In the genomic region with DNA sequence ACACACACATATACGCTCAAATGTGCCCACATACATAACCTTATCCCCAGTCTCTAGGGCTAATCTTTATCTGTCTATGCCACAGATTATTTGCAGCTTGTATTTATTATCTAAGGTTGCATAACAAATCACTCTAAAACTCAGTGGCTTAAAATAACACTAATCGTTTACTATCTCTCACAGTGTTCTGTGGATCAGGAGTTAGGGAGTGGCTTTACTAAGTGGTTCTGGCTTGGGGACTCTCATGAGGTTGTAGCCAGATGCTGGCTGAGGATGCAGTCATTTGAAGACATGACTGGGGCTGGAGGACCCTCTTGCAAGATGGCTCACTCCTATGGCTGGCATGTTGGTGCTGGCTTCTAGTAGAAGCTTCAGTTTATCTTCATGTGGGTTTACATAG, we compare ENCODE assay signal across 15 cellular contexts.
DNase-seq lines count a peak whose midpoint lies in the region; ATAC-seq, FAIRE-seq and TF ChIP-seq lines count a peak whose summit lies in the region.
"Had no signal": no experiment of that assay in that cellular context is flagged by ENCODE, and none has a peak within 500 bp of the region (broad histone marks: within the 10 kb centered on the region; RNA-seq: fewer than 3 reads in every experiment).

No MANE protein-coding gene starts in this region.

- H3K4me3 ChIP-seq in right atrium auricular region = no peak overlapping the region
- H3K4me3 ChIP-seq in H1 (ENCODE audit: extremely low read depth in 1 of 4, insufficient read depth in 2 of 4, low read depth in 3 of 4, low read length in 4 of 4) = no peak overlapping the region
- H3K4me3 ChIP-seq in hepatocyte = no peak overlapping the region
- H3K4me3 ChIP-seq: BLaER1 had no signal

- no peaks in the 10 kb centered on the region for H3K79me1 ChIP-seq in H1 (ENCODE audit: low read depth, low read length)

- H4K8ac ChIP-seq in H1 (ENCODE audit: extremely low read depth, insufficient read depth, low read length) = no peak overlapping the region

- H4K91ac ChIP-seq in H1 (replicated peaks; ENCODE audit: insufficient read length, low read length) = no peak overlapping the region

- no peak for TF ChIP-seq RAD21 in H1 (IDR thresholded peaks at IDR 0.05 in 1 of 2, conservative IDR thresholded peaks at IDR 0.05 in 1 of 2; ENCODE audit: low read depth in 2 of 2, low read length in 2 of 2)

- H2BK15ac ChIP-seq in H1 (ENCODE audit: low read length) = no peak overlapping the region

- H4K20me1 ChIP-seq in H1 (replicated peaks in 1 of 2; ENCODE audit: control insufficient read depth in 1 of 2, insufficient read depth in 2 of 2, low read length in 2 of 2) (no peaks in the 10 kb centered on the region), hepatocyte (ENCODE audit: insufficient read depth, poor library complexity, severe bottlenecking) (no peaks in the 10 kb centered on the region)
- H4K20me1 ChIP-seq: BLaER1 had no signal

- ATAC-seq in Right ventricle myocardium inferior (peak; percentile 62), GM19452 (IDR thresholded peaks at IDR 0.05; ENCODE audit: unreplicated experiment) (no peak)

- FAIRE-seq in H1 (lab: Jason Lieb, UNC) = no peak
- FAIRE-seq: HTR-8/SVneo had no signal

- no peaks in the 10 kb centered on the region for H3K36me3 ChIP-seq in right atrium auricular region
- no peaks in the 10 kb centered on the region for H3K36me3 ChIP-seq in H1 (ENCODE audit: control insufficient read depth in 2 of 4, insufficient read depth in 4 of 4, low read length in 3 of 4)
- no peaks in the 10 kb centered on the region for H3K36me3 ChIP-seq in hepatocyte (replicated peaks; ENCODE audit: insufficient read depth, low read depth)
- H3K36me3 ChIP-seq: BLaER1 had no signal

- H3K4me2 ChIP-seq in H1 (ENCODE audit: insufficient read depth in 1 of 2, low read depth in 2 of 2, low read length in 2 of 2) (no peak overlapping the region), hepatocyte (peak overlapping the region; percentile 11)
- H3K4me2 ChIP-seq: BLaER1 had no signal

- H3K23me2 ChIP-seq in H1 (ENCODE audit: low read depth, low read length) = no peaks in the 10 kb centered on the region

- no peak overlapping the region for H2BK5ac ChIP-seq in H1 (ENCODE audit: low read depth, low read length)

- no peak for TF ChIP-seq EP300 in H1 (IDR thresholded peaks at IDR 0.05; ENCODE audit: borderline replicate concordance in 1 of 2, low read depth in 2 of 2, low read length in 2 of 2)

- H3K27me3 ChIP-seq in right atrium auricular region = no peaks in the 10 kb centered on the region
- H3K27me3 ChIP-seq in H1 (replicated peaks in 1 of 4; ENCODE audit: control insufficient read depth in 3 of 4, extremely low read depth in 1 of 4, insufficient read depth in 3 of 4, low read length in 3 of 4) = no peaks in the 10 kb centered on the region
- no peaks in the 10 kb centered on the region for H3K27me3 ChIP-seq in hepatocyte
- H3K27me3 ChIP-seq: BLaER1 had no signal

- H2AK5ac ChIP-seq in H1 (ENCODE audit: low read depth, low read length) = no peak overlapping the region

- intact Hi-C loops in Right ventricle myocardium inferior (cut with DNase I) = no loop called here

- H2BK12ac ChIP-seq in H1 (ENCODE audit: low read depth, low read length) = no peak overlapping the region

- H3K4me1 ChIP-seq in right atrium auricular region (peaks cover 0 to 9% of the 10 kb centered on the region in 2 donors), H1 (replicated peaks in 1 of 4; ENCODE audit: control insufficient read depth in 3 of 4, insufficient read depth in 4 of 4, low read length in 3 of 4) (no peaks in the 10 kb centered on the region), hepatocyte (ENCODE audit: insufficient read depth) (peaks cover 4% of the 10 kb centered on the region)
- H3K4me1 ChIP-seq: BLaER1 had no signal

- no peak overlapping the region for H4K5ac ChIP-seq in H1 (ENCODE audit: insufficient read length, low read depth, low read length)

- H2BK20ac ChIP-seq in H1 (ENCODE audit: low read length) = no peak overlapping the region

- H3K9ac ChIP-seq in H1 (replicated peaks in 1 of 4; ENCODE audit: extremely low read depth in 1 of 4, low read depth in 3 of 4, low read length in 3 of 4) = no peak overlapping the region
- H3K9ac ChIP-seq: BLaER1 had no signal

- H3K9me3 ChIP-seq in right atrium auricular region (no peaks in the 10 kb centered on the region), H1 (ENCODE audit: insufficient read depth in 2 of 2, low read depth in 1 of 2, low read length in 1 of 2) (no peaks in the 10 kb centered on the region), hepatocyte (ENCODE audit: low read depth) (no peaks in the 10 kb centered on the region)

- TF ChIP-seq POLR2A in H1 (IDR thresholded peaks at IDR 0.05; ENCODE audit: control extremely low read depth in 1 of 2, low read depth in 2 of 2, low read length in 2 of 2) = no peak

- H3K79me2 ChIP-seq in H1 (ENCODE audit: control insufficient read depth in 1 of 2, insufficient read depth in 2 of 2, low read length in 2 of 2) = no peaks in the 10 kb centered on the region
- H3K79me2 ChIP-seq in hepatocyte = no peaks in the 10 kb centered on the region

- H3K4ac ChIP-seq in H1 (replicated peaks; ENCODE audit: insufficient read length, low read depth, low read length) = no peak overlapping the region

- no peak overlapping the region for H3K56ac ChIP-seq in H1 (replicated peaks; ENCODE audit: insufficient read length, low read depth, low read length)

- TF ChIP-seq CTCF in right atrium auricular region (IDR thresholded peaks at IDR 0.05) (no peak), H1 (IDR thresholded peaks at IDR 0.05; ENCODE audit: control extremely low read depth in 1 of 3, insufficient read depth in 1 of 3, low read depth in 1 of 3, low read length in 3 of 3) (no peak), hepatocyte (IDR thresholded peaks at IDR 0.05; ENCODE audit: poor library complexity) (no peak)

- no peaks in the 10 kb centered on the region for H3K9me2 ChIP-seq in hepatocyte (replicated peaks; ENCODE audit: insufficient read depth)

- DNase-seq in Right ventricle myocardium inferior (ENCODE audit: missing footprints) = no peak
- no peak for DNase-seq in right atrium auricular region (ENCODE audit: low spot score)
- no peak for DNase-seq in H1 (ENCODE audit: low read depth in 1 of 2, low spot score in 2 of 2)
- DNase-seq in hepatocyte (ENCODE audit: low spot score) = no peak
- no peak for DNase-seq in dermis blood vessel endothelial cell
- no peak for DNase-seq in HuH-7 (ENCODE audit: low spot score)
- DNase-seq: 8988T; CD4-positive, alpha-beta memory T cell; DMS79; GDM1; GOT3; H9 had no signal

- CTCF ChIA-PET in H1 (lab: Charles Lee; ENCODE audit: partially characterized antibody) = interaction anchor here (1.9 kb wide), 1 partner anchor 574 kb away, joined by 4 read pairs; no protein-coding TSS in a partner anchor

- no peak overlapping the region for H2BK120ac ChIP-seq in H1 (replicated peaks; ENCODE audit: low read depth, low read length)

- no peak overlapping the region for H3K18ac ChIP-seq in H1 (ENCODE audit: extremely low read depth, low read length)

- H3K27ac ChIP-seq in right atrium auricular region (no peak overlapping the region), H1 (ENCODE audit: low read depth, low read length) (no peak overlapping the region), hepatocyte (no peak overlapping the region)
- H3K27ac ChIP-seq: BLaER1 had no signal

- H3K14ac ChIP-seq in H1 (ENCODE audit: insufficient read length) = no peak overlapping the region

- WGBS in H1 (ENCODE audit: extremely low coverage in 1 of 2, insufficient coverage in 1 of 2, insufficient read length in 1 of 2, insufficient replicate concordance in 2 of 2, low coverage in 1 of 2, low lambda C conversion rate in 2 of 2, missing lambda C conversion rate in 1 of 2), 2 experiments = 90% methylated on average over 2 of the region's 2 CpGs; no CpG with 5 or more reads in 1 of the 2 experiments
- 52% methylated on average over 2 of the region's 2 CpGs for WGBS in hepatocyte (ENCODE audit: low lambda C conversion rate, missing lambda C conversion rate)

- H2AFZ ChIP-seq in H1 (ENCODE audit: low read length) (peak overlapping the region; percentile 53; the same call in 1 of the 2 replicates), hepatocyte (no peak overlapping the region)

- POLR2A ChIA-PET in H1 (lab: Charles Lee; ENCODE audit: partially characterized antibody) = no interaction called here

- no peak overlapping the region for H3K23ac ChIP-seq in H1 (ENCODE audit: insufficient read length)

TF ChIP-seq in H1, 55 proteins besides CTCF, POLR2A, EP300 and RAD21:
- TF ChIP-seq TBP (IDR thresholded peaks at IDR 0.05; ENCODE audit: low read depth, low read length) = no peak
- TF ChIP-seq SIX5 (IDR thresholded peaks at IDR 0.05; ENCODE audit: low read depth, low read length) = no peak
- no peak for TF ChIP-seq KDM4A (IDR thresholded peaks at IDR 0.05; ENCODE audit: low read depth, low read length, severe bottlenecking)
- TF ChIP-seq KDM1A (IDR thresholded peaks at IDR 0.05; ENCODE audit: borderline replicate concordance, low read length) = no peak
- no peak for TF ChIP-seq CBX8 (IDR thresholded peaks at IDR 0.05; ENCODE audit: borderline replicate concordance, low read depth, low read length)
- TF ChIP-seq, protein P1, sequence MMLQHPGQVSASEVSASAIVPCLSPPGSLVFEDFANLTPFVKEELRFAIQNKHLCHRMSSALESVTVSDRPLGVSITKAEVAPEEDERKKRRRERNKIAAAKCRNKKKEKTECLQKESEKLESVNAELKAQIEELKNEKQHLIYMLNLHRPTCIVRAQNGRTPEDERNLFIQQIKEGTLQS (IDR thresholded peaks at IDR 0.05; ENCODE audit: insufficient read depth, low read depth, low read length) = no peak
- no peak for TF ChIP-seq NRF1 (IDR thresholded peaks at IDR 0.05; ENCODE audit: low read depth, low read length)
- TF ChIP-seq ZNF274 (IDR thresholded peaks at IDR 0.05; ENCODE audit: borderline replicate concordance, extremely low read depth, low read length) = no peak
- no peak for TF ChIP-seq FOSL1 (IDR thresholded peaks at IDR 0.05; ENCODE audit: insufficient read depth, low read depth, low read length)
- no peak for TF ChIP-seq SAP30 (IDR thresholded peaks at IDR 0.05; ENCODE audit: insufficient read depth, insufficient replicate concordance, low read length)
TF ChIP-seq in H1: peak in this region for 0.
